In genomic region chr5:163505049-163505474, GRCh38 we compare ENCODE assay signal across 8 cellular contexts. TPM values are rescaled to one million over a fixed set of nuclear protein-coding genes. Genes with fewer than 3 reads are reported as not detected.
DNase-seq lines count a peak whose midpoint lies in the region; ATAC-seq, FAIRE-seq and TF ChIP-seq lines count a peak whose summit lies in the region.

No MANE protein-coding gene starts in this region.

- TF ChIP-seq CTCF in CD8-positive, alpha-beta T cell (IDR thresholded peaks at IDR 0.05) = no peak
- TF ChIP-seq CTCF in bronchial epithelial cell (IDR thresholded peaks at IDR 0.05; ENCODE audit: insufficient read depth, low read length, severe bottlenecking) = no peak
- TF ChIP-seq CTCF in mucosa of descending colon (IDR thresholded peaks at IDR 0.05) = no peak

- peak overlapping the region; percentile 91 for H3K4me3 Mint-ChIP-seq in CD8-positive, alpha-beta T cell

- ATAC-seq in CD8-positive, alpha-beta T cell = peak; percentile 5
- ATAC-seq in HG03460 (IDR thresholded peaks at IDR 0.05; ENCODE audit: unreplicated experiment) (peak; percentile 2), mucosa of descending colon (no peak)

- H3K27ac ChIP-seq in CD8-positive, alpha-beta T cell (ENCODE audit: low read depth, low read length) = peak overlapping the region; percentile 94

- peak overlapping the region; percentile 99 for H3K27ac Mint-ChIP-seq in CD8-positive, alpha-beta T cell

- no peaks in the 10 kb centered on the region for H3K9me3 ChIP-seq in CD8-positive, alpha-beta T cell (ENCODE audit: low read length)
- no peaks in the 10 kb centered on the region for H3K9me3 ChIP-seq in mucosa of descending colon

- POLR2A ChIA-PET in CD8-positive, alpha-beta T cell (lab: Charles Lee) = interaction anchor here (0.5 to 5.3 kb wide), 14 partner anchors 8 to 67 kb away, joined by 3 to 107 read pairs (median 4); partner anchors contain the start of genes CCNG1, HMMR and NUDCD2

- no peaks in the 10 kb centered on the region for H3K27me3 ChIP-seq in CD8-positive, alpha-beta T cell (ENCODE audit: insufficient read depth, low read length)
- H3K27me3 ChIP-seq in bronchial epithelial cell (ENCODE audit: control insufficient read depth, insufficient read depth, low read length) = no peaks in the 10 kb centered on the region

- H3K4me1 ChIP-seq in CD8-positive, alpha-beta T cell (ENCODE audit: insufficient read depth, low read length) = peaks cover 36% of the 10 kb centered on the region
- H3K4me1 ChIP-seq in mucosa of descending colon (ENCODE audit: low read depth) = peaks cover 20% of the 10 kb centered on the region

- peaks cover 50% of the 10 kb centered on the region for H3K4me1 Mint-ChIP-seq in CD8-positive, alpha-beta T cell (ENCODE audit: low read depth)

- CTCF ChIA-PET in CD8-positive, alpha-beta T cell (lab: Charles Lee) = interaction anchor here (0.9 to 1.5 kb wide), 6 partner anchors 16 to 46 kb away, joined by 3 to 7 read pairs (median 4); no protein-coding TSS in a partner anchor

- DNase-seq in CD8-positive, alpha-beta T cell = no peak
- no peak for DNase-seq in bronchial epithelial cell (ENCODE audit: low read depth)
- peak in 1 of 3 donors; percentile 47 for DNase-seq in mucosa of descending colon
- DNase-seq in nucleus accumbens (lab: John Stamatoyannopoulos, UW) = no peak
- DNase-seq in DMS79 treated with DMSO at 0.1 percent for 48 hours (lab: John Stamatoyannopoulos, UW) = no peak
- DNase-seq in NCI-H1417 treated with DMSO at 0.1 percent for 48 hours (lab: John Stamatoyannopoulos, UW) = no peak
- no peak for DNase-seq in H54 (ENCODE audit: insufficient read length, low spot score)

- FAIRE-seq in bronchial epithelial cell (lab: Jason Lieb, UNC) (no peak), H54 (lab: Jason Lieb, UNC) (no peak)

- H3K36me3 Mint-ChIP-seq in CD8-positive, alpha-beta T cell = peaks cover 25% of the 10 kb centered on the region

- intact Hi-C loops in CD8-positive, alpha-beta T cell (cut with DNase I, micrococcal nuclease) = loop anchor here (1.0 kb wide), 2 partner anchors 45 to 68 kb away; partner anchors contain the start of genes CCNG1 (in 2 of the 2), HMMR (in 2 of the 2) and NUDCD2 (in 2 of the 2)
- intact Hi-C loops in mucosa of descending colon (cut with DNase I, micrococcal nuclease) = no loop called here

- no peaks in the 10 kb centered on the region for H3K36me3 ChIP-seq in CD8-positive, alpha-beta T cell (ENCODE audit: insufficient read depth, low read length)
- H3K36me3 ChIP-seq in bronchial epithelial cell (ENCODE audit: control insufficient read depth, insufficient read depth, low read length) (no peaks in the 10 kb centered on the region), mucosa of descending colon (ENCODE audit: low read depth) (no peaks in the 10 kb centered on the region)

- H3K27me3 Mint-ChIP-seq in CD8-positive, alpha-beta T cell (ENCODE audit: low read depth) = no peaks in the 10 kb centered on the region

- H3K4me3 ChIP-seq in CD8-positive, alpha-beta T cell (ENCODE audit: low read depth, low read length) = peak overlapping the region; percentile 88
- H3K4me3 ChIP-seq in bronchial epithelial cell (ENCODE audit: low read depth, low read length) (peak overlapping the region; percentile 77), mucosa of descending colon (peak overlapping the region; percentile 75)

- no peak for TF ChIP-seq POLR2A in H54 (IDR thresholded peaks at IDR 0.05; ENCODE audit: low read depth, low read length)

- no peaks in the 10 kb centered on the region for H3K9me3 Mint-ChIP-seq in CD8-positive, alpha-beta T cell

RNA-seq across cellular contexts. Expression of gene MAT2B, which starts 0.4 kb away (rescaled TPM):
- total RNA-seq in CD8-positive, alpha-beta T cell = 10 to 100 TPM; 25.1 to 31.4 TPM
- total RNA-seq in bronchial epithelial cell (41.5 and 71.1 TPM in 2 replicates), mucosa of descending colon (10 to 100 TPM; 69.4 to 72.5 (median 70.5) TPM)

RNA-seq across cellular contexts. Expression of gene HMMR, which starts 44.6 kb away (rescaled TPM):
- total RNA-seq in CD8-positive, alpha-beta T cell = under 1 TPM; 0.67 to 0.76 TPM
- 0.53 and 1.4 TPM in 2 replicates for total RNA-seq in bronchial epithelial cell
- total RNA-seq in mucosa of descending colon = 10 to 100 TPM in 1 of 3 donors, 1 to 10 TPM in 2; 2.3 to 19.0 (median 4.0) TPM

RNA-seq across cellular contexts. Expression of gene NUDCD2, which starts 45.2 kb away (rescaled TPM):
- 10 to 100 TPM; 16.5 to 17.7 TPM for total RNA-seq in CD8-positive, alpha-beta T cell
- total RNA-seq in bronchial epithelial cell (6.6 and 7.3 TPM in 2 replicates), mucosa of descending colon (10 to 100 TPM; 17.5 to 24.1 (median 21.7) TPM)

Comparison
In these comparisons a context has a peak if more than half of its experiments do, and no peak if none do; other contexts are left out.
1. intact Hi-C loops: an anchor here in CD8-positive, alpha-beta T cell (1.0 kb wide); none called in mucosa of descending colon.